In genomic region chr7:107149863-107150262, GRCh38 we compare ENCODE assay signal across 7 cellular contexts.
"Had no signal": no experiment of that assay in that cellular context is flagged by ENCODE, and none has a peak within 500 bp of the region (broad histone marks: within the 10 kb centered on the region; RNA-seq: fewer than 3 reads in every experiment).

No MANE protein-coding gene starts in this region.

- H3K27ac ChIP-seq: KMS-11, RWPE1 had no signal

- DNase-seq: NCI-H226, NCI-H510A, NCI-H524 treated with DMSO at 0.1 percent for 48 hours had no signal

- FAIRE-seq: HepG2 had no signal

- H3K9me3 ChIP-seq: SK-N-SH had no signal
